In genomic region chr2:64960819-64961218, GRCh38 we compare ENCODE assay signal across 18 cellular contexts.
"Had no signal": no experiment of that assay in that cellular context is flagged by ENCODE, and none has a peak within 500 bp of the region (broad histone marks: within the 10 kb centered on the region; RNA-seq: fewer than 3 reads in every experiment).

No MANE protein-coding gene starts in this region.

- H3K9me3 ChIP-seq: gastroesophageal sphincter, left lung, lower lobe of right lung had no signal

- H2AFZ ChIP-seq: hepatocyte had no signal

- H3K4me1 ChIP-seq: esophagus muscularis mucosa, gastroesophageal sphincter, lower lobe of right lung had no signal

- DNase-seq: dermis blood vessel endothelial cell; dorsolateral prefrontal cortex; effector CD4-positive, alpha-beta T cell; effector memory CD4-positive, alpha-beta T cell; foreskin keratinocyte; heart left ventricle; hypothalamus; immature natural killer cell; left cardiac atrium; left lung; left ventricle myocardium superior; lower lobe of right lung; mesendoderm; midbrain had no signal

- H3K27ac ChIP-seq: coronary artery, dorsolateral prefrontal cortex, foreskin keratinocyte, gastroesophageal sphincter, heart left ventricle, hepatocyte, left lung, lower lobe of right lung had no signal

- H3K4me3 ChIP-seq: coronary artery, dorsolateral prefrontal cortex, esophagus muscularis mucosa, gastroesophageal sphincter, heart left ventricle, hepatocyte, left lung, lower lobe of right lung had no signal

- H3K36me3 ChIP-seq: esophagus muscularis mucosa, gastroesophageal sphincter, heart left ventricle, left lung, lower lobe of right lung had no signal

- H3K27me3 ChIP-seq: dorsolateral prefrontal cortex, esophagus muscularis mucosa, foreskin keratinocyte, gastroesophageal sphincter, heart left ventricle, hepatocyte, left lung had no signal

- H3K79me2 ChIP-seq: hepatocyte had no signal

- H3K4me2 ChIP-seq: hepatocyte had no signal
